In genomic region chr1:185536165-185536920, GRCh38 we compare ENCODE assay signal across 1 cellular context.
TF ChIP-seq lines count a peak whose summit lies in the region.

No MANE protein-coding gene starts in this region.

TF ChIP-seq in K562, 482 proteins besides CTCF, POLR2A, EP300 and RAD21 (continued from another document):
- no peak for TF ChIP-seq ATF2 (CRISPR knock-in tag; IDR thresholded peaks at IDR 0.05)
- TF ChIP-seq LARP7 (IDR thresholded peaks at IDR 0.05), result no peak
- TF ChIP-seq ZNF316 (IDR thresholded peaks at IDR 0.05), result no peak
- TF ChIP-seq MTA3 (IDR thresholded peaks at IDR 0.05; ENCODE audit: borderline replicate concordance), result no peak
- TF ChIP-seq ZNF644 (tag; IDR thresholded peaks at IDR 0.05; ENCODE audit: low read depth), result no peak
- peak; percentile 58 for TF ChIP-seq ATF3 (IDR thresholded peaks at IDR 0.05)
- TF ChIP-seq ATF3 (CRISPR knock-in tag; conservative IDR thresholded peaks at IDR 0.05), result no peak
- TF ChIP-seq ZNF511 (CRISPR knock-in tag; IDR thresholded peaks at IDR 0.05), result no peak
- TF ChIP-seq FOXM1 (IDR thresholded peaks at IDR 0.05; ENCODE audit: low read depth), result no peak
- TF ChIP-seq FOXM1 (CRISPR knock-in tag; IDR thresholded peaks at IDR 0.05; ENCODE audit: low read depth), result no peak
